Comparison of ENCODE assay signal across 1 cellular context in genomic region chr12:19474147-19474546, GRCh38.
TF ChIP-seq lines count a peak whose summit lies in the region.

No MANE protein-coding gene starts in this region.

TF ChIP-seq in A549, 52 proteins besides CTCF, POLR2A, EP300 and RAD21 (continued from another document):
- TF ChIP-seq REST (IDR thresholded peaks at IDR 0.05) (no peak), FOXS1 (CRISPR knock-in tag; IDR thresholded peaks at IDR 0.05) (no peak), MAZ (IDR thresholded peaks at IDR 0.05; ENCODE audit: borderline replicate concordance, low read depth, low read length) (no peak), SMC3 (IDR thresholded peaks at IDR 0.05) (no peak), GATA3 (IDR thresholded peaks at IDR 0.05; ENCODE audit: borderline replicate concordance) (no peak), HOXA7 (CRISPR knock-in tag; IDR thresholded peaks at IDR 0.05) (no peak), CHD2 (IDR thresholded peaks at IDR 0.05; ENCODE audit: low read length, partially characterized antibody) (no peak)
- TF ChIP-seq, protein P1, sequence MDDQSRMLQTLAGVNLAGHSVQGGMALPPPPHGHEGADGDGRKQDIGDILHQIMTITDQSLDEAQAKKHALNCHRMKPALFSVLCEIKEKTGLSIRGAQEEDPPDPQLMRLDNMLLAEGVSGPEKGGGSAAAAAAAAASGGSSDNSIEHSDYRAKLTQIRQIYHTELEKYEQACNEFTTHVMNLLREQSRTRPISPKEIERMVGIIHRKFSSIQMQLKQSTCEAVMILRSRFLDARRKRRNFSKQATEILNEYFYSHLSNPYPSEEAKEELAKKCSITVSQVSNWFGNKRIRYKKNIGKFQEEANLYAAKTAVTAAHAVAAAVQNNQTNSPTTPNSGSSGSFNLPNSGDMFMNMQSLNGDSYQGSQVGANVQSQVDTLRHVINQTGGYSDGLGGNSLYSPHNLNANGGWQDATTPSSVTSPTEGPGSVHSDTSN (IDR thresholded peaks at IDR 0.05): no peak
TF ChIP-seq in A549: peak in this region for 0.
